In the genomic region with DNA sequence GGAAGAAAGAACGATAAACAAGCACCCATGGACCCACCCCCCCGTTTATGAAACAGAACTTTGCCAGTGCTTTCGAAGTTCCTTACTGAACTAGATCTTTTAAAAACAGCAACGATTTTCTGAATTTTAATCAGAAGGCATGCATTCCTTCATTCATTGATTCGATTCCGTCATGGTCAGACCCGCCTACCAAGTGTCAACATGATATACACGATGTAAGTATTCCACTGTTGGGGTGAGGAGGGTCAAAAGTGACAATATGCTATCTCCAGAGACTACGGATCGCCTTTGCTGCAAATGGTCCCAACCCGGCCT, we compare ENCODE assay signal across 8 cellular contexts. TPM values are rescaled to one million over a fixed set of nuclear protein-coding genes. Genes with fewer than 3 reads are reported as not detected.
A peak's percentile ranks its signal among the peaks of the same experiment; 100 is the strongest.
DNase-seq lines count a peak whose midpoint lies in the region; ATAC-seq, FAIRE-seq and TF ChIP-seq lines count a peak whose summit lies in the region.

No MANE protein-coding gene starts in this region.

- DNase-seq in HFF-Myc (ENCODE audit: extremely low read depth, low read depth): no peak
- no peak for DNase-seq in activated T-helper 1 cell treated with anti-CD3 and anti-CD28 coated beads, Interleukin-12 subunit alpha, Interleukin-12 subunit beta, Interleukin-2, Interleukin-4 antibody, amounts not matched to agents 30 ng/mL and 10 ng/mL and 1 ng/mL, durations not matched to agents 14 hours and 24 hours and 36 hours (ENCODE audit: low spot score)
- DNase-seq in retina: no peak
- no peak for DNase-seq in D721Med (ENCODE audit: insufficient read length, low spot score)
- DNase-seq in NCI-H446 treated with DMSO at 0.1 percent for 48 hours (lab: John Stamatoyannopoulos, UW): no peak

- H3K27me3 ChIP-seq in iPS-15b (ENCODE audit: control insufficient read depth, insufficient read depth, low read length): peaks cover 4% of the 10 kb centered on the region

- no peak overlapping the region for H3K9ac ChIP-seq in iPS-15b (ENCODE audit: low read depth, low read length)

- intact Hi-C loops in activated T-helper 1 cell treated with anti-CD3 and anti-CD28 coated beads, Interleukin-12 subunit alpha, Interleukin-12 subunit beta, Interleukin-2, Interleukin-4 antibody, amounts not matched to agents 30 ng/mL and 10 ng/mL and 1 ng/mL, durations not matched to agents 14 hours and 24 hours and 36 hours (cut with micrococcal nuclease): loop anchor here (1.0 to 10.0 kb wide), 10 partner anchors 72 to 383 kb away; partner anchors contain the start of genes CACNB4 and PRPF40A

- FAIRE-seq in D721Med (lab: Jason Lieb, UNC): no peak

- H3K36me3 Mint-ChIP-seq in activated T-helper 1 cell treated with anti-CD3 and anti-CD28 coated beads, Interleukin-12 subunit alpha, Interleukin-12 subunit beta, Interleukin-2, Interleukin-4 antibody, amounts not matched to agents 30 ng/mL and 10 ng/mL and 1 ng/mL, durations not matched to agents 14 hours and 24 hours and 36 hours (ENCODE audit: low read depth): no peaks in the 10 kb centered on the region
- no peaks in the 10 kb centered on the region for H3K36me3 Mint-ChIP-seq in stimulated activated memory B cell treated with anti-CD40 and anti-IgM and Interleukin-4, amounts not matched to agents 10 μg/mL and 1 μg/mL and 100 μg/mL, for 72 hours

- H3K27ac Mint-ChIP-seq in activated T-helper 1 cell treated with anti-CD3 and anti-CD28 coated beads, Interleukin-12 subunit alpha, Interleukin-12 subunit beta, Interleukin-2, Interleukin-4 antibody, amounts not matched to agents 30 ng/mL and 10 ng/mL and 1 ng/mL, durations not matched to agents 14 hours and 24 hours and 36 hours: peak overlapping the region; percentile 56
- H3K27ac Mint-ChIP-seq in stimulated activated memory B cell treated with anti-CD40 and anti-IgM and Interleukin-4, amounts not matched to agents 10 μg/mL and 1 μg/mL and 100 μg/mL, for 72 hours: peak overlapping the region; percentile 81

- TF ChIP-seq CTCF in HFF-Myc (IDR thresholded peaks at IDR 0.05; ENCODE audit: low read depth, low read length, missing control alignments): no peak
- no peak for TF ChIP-seq CTCF in D721Med (IDR thresholded peaks at IDR 0.05; ENCODE audit: insufficient read depth, missing control alignments)

- no peaks in the 10 kb centered on the region for H3K9me3 Mint-ChIP-seq in activated T-helper 1 cell treated with anti-CD3 and anti-CD28 coated beads, Interleukin-12 subunit alpha, Interleukin-12 subunit beta, Interleukin-2, Interleukin-4 antibody, amounts not matched to agents 30 ng/mL and 10 ng/mL and 1 ng/mL, durations not matched to agents 14 hours and 24 hours and 36 hours
- H3K9me3 Mint-ChIP-seq in stimulated activated memory B cell treated with anti-CD40 and anti-IgM and Interleukin-4, amounts not matched to agents 10 μg/mL and 1 μg/mL and 100 μg/mL, for 72 hours: no peaks in the 10 kb centered on the region

- H3K27me3 Mint-ChIP-seq in activated T-helper 1 cell treated with anti-CD3 and anti-CD28 coated beads, Interleukin-12 subunit alpha, Interleukin-12 subunit beta, Interleukin-2, Interleukin-4 antibody, amounts not matched to agents 30 ng/mL and 10 ng/mL and 1 ng/mL, durations not matched to agents 14 hours and 24 hours and 36 hours (ENCODE audit: insufficient read depth): peaks cover 48% of the 10 kb centered on the region
- H3K27me3 Mint-ChIP-seq in stimulated activated memory B cell treated with anti-CD40 and anti-IgM and Interleukin-4, amounts not matched to agents 10 μg/mL and 1 μg/mL and 100 μg/mL, for 72 hours: peaks cover 17% of the 10 kb centered on the region

- no peaks in the 10 kb centered on the region for H3K36me3 ChIP-seq in iPS-15b (ENCODE audit: control insufficient read depth, insufficient read depth, low read length)

- no peaks in the 10 kb centered on the region for H3K9me3 ChIP-seq in iPS-15b (ENCODE audit: control insufficient read depth, insufficient read depth, low read length)

- peaks cover 27% of the 10 kb centered on the region for H3K4me1 Mint-ChIP-seq in activated T-helper 1 cell treated with anti-CD3 and anti-CD28 coated beads, Interleukin-12 subunit alpha, Interleukin-12 subunit beta, Interleukin-2, Interleukin-4 antibody, amounts not matched to agents 30 ng/mL and 10 ng/mL and 1 ng/mL, durations not matched to agents 14 hours and 24 hours and 36 hours (ENCODE audit: low read depth)
- H3K4me1 Mint-ChIP-seq in stimulated activated memory B cell treated with anti-CD40 and anti-IgM and Interleukin-4, amounts not matched to agents 10 μg/mL and 1 μg/mL and 100 μg/mL, for 72 hours: peaks cover 15% of the 10 kb centered on the region

- ATAC-seq in stimulated activated memory B cell treated with anti-CD40 and anti-IgM and Interleukin-4, amounts not matched to agents 10 μg/mL and 1 μg/mL and 100 μg/mL, for 72 hours: no peak
- no peak for ATAC-seq in GM18498 (IDR thresholded peaks at IDR 0.05; ENCODE audit: unreplicated experiment)

- peak overlapping the region; percentile 83 for H3K4me3 Mint-ChIP-seq in activated T-helper 1 cell treated with anti-CD3 and anti-CD28 coated beads, Interleukin-12 subunit alpha, Interleukin-12 subunit beta, Interleukin-2, Interleukin-4 antibody, amounts not matched to agents 30 ng/mL and 10 ng/mL and 1 ng/mL, durations not matched to agents 14 hours and 24 hours and 36 hours
- peak overlapping the region; percentile 87 for H3K4me3 Mint-ChIP-seq in stimulated activated memory B cell treated with anti-CD40 and anti-IgM and Interleukin-4, amounts not matched to agents 10 μg/mL and 1 μg/mL and 100 μg/mL, for 72 hours

- H3K4me3 ChIP-seq in HFF-Myc (replicated peaks; ENCODE audit: low read depth, low read length) (peak overlapping the region; percentile 78), iPS-15b (ENCODE audit: low read depth, low read length) (peak overlapping the region; percentile 87)

- H3K4me1 ChIP-seq in iPS-15b (ENCODE audit: control insufficient read depth, insufficient read depth, low read length): peaks cover 11% of the 10 kb centered on the region

RNA-seq across cellular contexts. Expression of gene FMNL2, which starts 0.3 kb away (rescaled TPM):
- total RNA-seq in activated T-helper 1 cell treated with anti-CD3 and anti-CD28 coated beads, Interleukin-12 subunit alpha, Interleukin-12 subunit beta, Interleukin-2, Interleukin-4 antibody, amounts not matched to agents 30 ng/mL and 10 ng/mL and 1 ng/mL, durations not matched to agents 14 hours and 24 hours and 36 hours: 14.8 and 16.1 TPM in 2 replicates
